9 cellular contexts compared by ENCODE assay signal in the genomic region with DNA sequence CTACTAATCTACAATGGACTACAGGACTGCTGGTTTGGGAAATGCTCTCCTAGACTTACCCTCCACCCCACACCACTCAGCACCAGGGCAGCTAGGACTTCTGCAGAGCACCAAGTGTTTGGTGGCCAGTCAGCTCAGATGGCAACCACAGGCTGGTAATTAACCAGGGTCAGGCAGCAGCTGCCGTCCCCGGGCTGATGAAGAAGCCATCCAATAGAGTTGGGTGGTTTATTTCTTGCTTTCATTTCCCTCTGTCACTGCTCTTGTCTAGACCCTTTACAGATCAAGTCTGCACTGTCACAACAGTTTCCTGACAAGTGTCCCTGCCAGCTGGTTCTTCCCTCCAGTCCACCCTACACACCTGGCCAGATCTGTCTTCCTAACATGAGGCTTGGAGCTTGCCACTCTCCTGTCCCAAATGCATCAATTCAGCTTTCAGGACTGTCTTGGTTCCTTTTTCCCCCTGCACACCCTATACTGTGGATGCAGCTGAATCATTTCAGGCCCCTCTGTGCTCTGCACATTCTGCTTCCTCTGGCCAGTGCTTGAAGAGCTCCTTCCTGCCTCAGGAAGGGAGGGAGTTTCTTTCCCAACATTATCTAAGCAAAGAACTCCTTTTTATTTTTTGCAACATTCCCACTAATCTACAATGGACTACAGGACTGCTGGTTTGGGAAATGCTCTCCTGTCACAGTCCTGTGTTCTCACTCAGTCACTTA. TPM values are rescaled to one million over a fixed set of nuclear protein-coding genes. Genes with fewer than 3 reads are reported as not detected.
DNase-seq lines count a peak whose midpoint lies in the region; ATAC-seq, FAIRE-seq and TF ChIP-seq lines count a peak whose summit lies in the region.
"Had no signal": no experiment of that assay in that cellular context is flagged by ENCODE, and none has a peak within 500 bp of the region (broad histone marks: within the 10 kb centered on the region; RNA-seq: fewer than 3 reads in every experiment).

No MANE protein-coding gene starts in this region.

- POLR2A ChIA-PET in activated CD8-positive, alpha-beta T cell treated with anti-CD3 and anti-CD28 coated beads for 36 hours (lab: Charles Lee) = no interaction called here

- no peak for DNase-seq in memory B cell (ENCODE audit: low spot score in 2 of 2)
- DNase-seq in effector CD8-positive, alpha-beta T cell (lab: John Stamatoyannopoulos, UW) = no peak
- no peak for DNase-seq in urothelium cell line (ENCODE audit: low spot score)
- no peak for DNase-seq in foreskin melanocyte
- DNase-seq in activated CD8-positive, alpha-beta T cell treated with anti-CD3 and anti-CD28 coated beads for 36 hours = no peak
- DNase-seq: cortex of kidney had no signal

- intact Hi-C loops in activated CD8-positive, alpha-beta T cell treated with anti-CD3 and anti-CD28 coated beads for 36 hours (cut with micrococcal nuclease) = no loop called here

- H3K9me3 Mint-ChIP-seq in memory B cell = no peaks in the 10 kb centered on the region
- H3K9me3 Mint-ChIP-seq in activated CD8-positive, alpha-beta T cell treated with anti-CD3 and anti-CD28 coated beads for 36 hours = no peaks in the 10 kb centered on the region

- ATAC-seq in GM18511 (IDR thresholded peaks at IDR 0.05; ENCODE audit: unreplicated experiment) = peak; percentile 82
- ATAC-seq in GM21423 (IDR thresholded peaks at IDR 0.05; ENCODE audit: unreplicated experiment) = peak; percentile 84
- peak; percentile 53 for ATAC-seq in HG03558 (IDR thresholded peaks at IDR 0.05; ENCODE audit: extremely low read depth, unreplicated experiment)
- ATAC-seq in memory B cell (ENCODE audit: low read depth) = peak; percentile 38
- ATAC-seq in activated CD8-positive, alpha-beta T cell treated with anti-CD3 and anti-CD28 coated beads for 36 hours = no peak

- no peaks in the 10 kb centered on the region for H3K36me3 Mint-ChIP-seq in memory B cell
- no peaks in the 10 kb centered on the region for H3K36me3 Mint-ChIP-seq in activated CD8-positive, alpha-beta T cell treated with anti-CD3 and anti-CD28 coated beads for 36 hours (ENCODE audit: low read depth)

- no peak overlapping the region for H3K27ac Mint-ChIP-seq in memory B cell
- H3K27ac Mint-ChIP-seq in activated CD8-positive, alpha-beta T cell treated with anti-CD3 and anti-CD28 coated beads for 36 hours = no peak overlapping the region

- H3K4me3 Mint-ChIP-seq in memory B cell = no peak overlapping the region
- H3K4me3 Mint-ChIP-seq in activated CD8-positive, alpha-beta T cell treated with anti-CD3 and anti-CD28 coated beads for 36 hours = no peak overlapping the region

- peaks cover 6% of the 10 kb centered on the region for H3K4me1 Mint-ChIP-seq in memory B cell
- peaks cover 21% of the 10 kb centered on the region for H3K4me1 Mint-ChIP-seq in activated CD8-positive, alpha-beta T cell treated with anti-CD3 and anti-CD28 coated beads for 36 hours (ENCODE audit: low read depth)

- TF ChIP-seq CTCF in activated CD8-positive, alpha-beta T cell treated with anti-CD3 and anti-CD28 coated beads for 36 hours (IDR thresholded peaks at IDR 0.05) = no peak

- FAIRE-seq in urothelium cell line (lab: Jason Lieb, UNC) = no peak

- peaks cover 10% of the 10 kb centered on the region for H3K27me3 Mint-ChIP-seq in memory B cell
- peaks cover 57% of the 10 kb centered on the region for H3K27me3 Mint-ChIP-seq in activated CD8-positive, alpha-beta T cell treated with anti-CD3 and anti-CD28 coated beads for 36 hours

- CTCF ChIA-PET in activated CD8-positive, alpha-beta T cell treated with anti-CD3 and anti-CD28 coated beads for 36 hours (lab: Charles Lee) = interaction anchor here (1.4 to 4.0 kb wide), 3 partner anchors 11 to 168 kb away, joined by 3 to 16 read pairs (median 9); no protein-coding TSS in a partner anchor

RNA-seq across cellular contexts. Expression of a gene that starts 30.2 kb away (rescaled TPM):
- 100 to 1,000 TPM; 426 to 442 TPM for total RNA-seq in activated CD8-positive, alpha-beta T cell treated with anti-CD3 and anti-CD28 coated beads for 36 hours
